Comparison of ENCODE assay signal across 9 cellular contexts in the genomic region with DNA sequence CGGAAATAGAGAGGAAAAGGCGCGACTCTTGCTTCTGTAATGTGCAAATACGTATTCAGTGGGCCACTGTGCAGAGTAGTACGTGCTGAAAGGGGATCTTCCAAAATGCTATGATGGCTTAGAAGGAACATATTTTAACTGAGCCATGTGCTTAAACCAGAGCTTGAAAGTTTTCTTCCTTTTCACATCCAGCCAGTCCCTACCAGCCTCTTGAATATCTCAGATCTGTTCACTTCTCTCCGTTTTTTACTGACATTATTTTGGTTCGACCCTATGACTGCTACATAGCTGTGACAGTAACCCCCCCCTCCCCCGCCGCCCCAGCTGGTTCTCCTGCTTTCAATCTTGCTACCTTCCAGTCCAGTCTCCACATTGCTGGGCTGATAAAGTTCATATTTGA. TPM values are rescaled to one million over a fixed set of nuclear protein-coding genes. Genes with fewer than 3 reads are reported as not detected.
DNase-seq lines count a peak whose midpoint lies in the region; ATAC-seq and TF ChIP-seq lines count a peak whose summit lies in the region.
"Had no signal": no experiment of that assay in that cellular context is flagged by ENCODE, and none has a peak within 500 bp of the region (broad histone marks: within the 10 kb centered on the region; RNA-seq: fewer than 3 reads in every experiment).

No MANE protein-coding gene starts in this region.

- no peak for TF ChIP-seq CTCF in testis (IDR thresholded peaks at IDR 0.05)

- H3K9me3 Mint-ChIP-seq in activated naive CD4-positive, alpha-beta T cell treated with anti-CD3 and anti-CD28 coated beads, Interleukin-2, amount 10 ng/mL, durations not matched to agents 7 days and 5 days, result no peaks in the 10 kb centered on the region
- H3K9me3 Mint-ChIP-seq in activated CD8-positive, alpha-beta T cell treated with anti-CD3 and anti-CD28 coated beads, Interleukin-2, amount 10 ng/mL, durations not matched to agents 7 days and 5 days (ENCODE audit: insufficient read depth), result no peaks in the 10 kb centered on the region

- CTCF ChIA-PET in activated naive CD4-positive, alpha-beta T cell treated with anti-CD3 and anti-CD28 coated beads, Interleukin-2, amount 10 ng/mL, durations not matched to agents 7 days and 5 days (lab: Charles Lee), result interaction anchor here (0.8 to 4.2 kb wide), 8 partner anchors 35 to 348 kb away, joined by 3 to 33 read pairs (median 4); partner anchors contain the start of gene RAB30
- CTCF ChIA-PET in activated CD8-positive, alpha-beta T cell treated with anti-CD3 and anti-CD28 coated beads, Interleukin-2, amount 10 ng/mL, durations not matched to agents 7 days and 5 days (lab: Charles Lee), result interaction anchor here (0.6 to 8.7 kb wide), 18 partner anchors 9 to 391 kb away, joined by 3 to 123 read pairs (median 6); partner anchors contain the start of genes ANKRD42, CCDC90B, PCF11 and RAB30

- H3K9ac ChIP-seq in iPS-18a (ENCODE audit: low read length), result peak overlapping the region; percentile 86

- WGBS in testis, 2 donors, result 3% methylated on average over 9 of the region's 9 CpGs

- H3K36me3 Mint-ChIP-seq in activated naive CD4-positive, alpha-beta T cell treated with anti-CD3 and anti-CD28 coated beads, Interleukin-2, amount 10 ng/mL, durations not matched to agents 7 days and 5 days, result peaks cover 2% of the 10 kb centered on the region
- no peaks in the 10 kb centered on the region for H3K36me3 Mint-ChIP-seq in activated CD8-positive, alpha-beta T cell treated with anti-CD3 and anti-CD28 coated beads, Interleukin-2, amount 10 ng/mL, durations not matched to agents 7 days and 5 days (ENCODE audit: low read depth)

- peak overlapping the region; percentile 96 for H3K27ac Mint-ChIP-seq in activated naive CD4-positive, alpha-beta T cell treated with anti-CD3 and anti-CD28 coated beads, Interleukin-2, amount 10 ng/mL, durations not matched to agents 7 days and 5 days
- H3K27ac Mint-ChIP-seq in activated CD8-positive, alpha-beta T cell treated with anti-CD3 and anti-CD28 coated beads, Interleukin-2, amount 10 ng/mL, durations not matched to agents 7 days and 5 days, result peak overlapping the region; percentile 99

- H3K27ac ChIP-seq in iPS-18a (ENCODE audit: low read length), result peak overlapping the region; percentile 63
- no peak overlapping the region for H3K27ac ChIP-seq in testis

- H3K9me3 ChIP-seq in iPS-18a (ENCODE audit: control insufficient read depth, low read depth, low read length) (no peaks in the 10 kb centered on the region), testis (no peaks in the 10 kb centered on the region)

- POLR2A ChIA-PET in activated CD8-positive, alpha-beta T cell treated with anti-CD3 and anti-CD28 coated beads, Interleukin-2, amount 10 ng/mL, durations not matched to agents 7 days and 5 days (lab: Charles Lee), result interaction anchor here (0.6 to 3.9 kb wide), 17 partner anchors 12 to 383 kb away, joined by 3 to 71 read pairs (median 6); partner anchors contain the start of genes ANKRD42, CCDC90B, PCF11 and RAB30

- intact Hi-C loops in testis (cut with DNase I; ENCODE audit: low total_unique reads), result loop anchor here (10.0 kb wide), 2 partner anchors 173 to 293 kb away; partner anchors contain the start of genes ANKRD42 and RAB30

- no peak for DNase-seq in activated naive CD4-positive, alpha-beta T cell treated with anti-CD3 and anti-CD28 coated beads, Interleukin-2, amount 10 ng/mL, durations not matched to agents 7 days and 5 days
- no peak for DNase-seq in activated naive CD4-positive, alpha-beta T cell (lab: John Stamatoyannopoulos, UW)
- DNase-seq in activated CD8-positive, alpha-beta T cell treated with anti-CD3 and anti-CD28 coated beads, Interleukin-2, amount 10 ng/mL, durations not matched to agents 7 days and 5 days, result no peak
- DNase-seq in testis, result no peak
- no peak for DNase-seq in stimulated activated naive CD4-positive, alpha-beta T cell treated with Interleukin-2 at 50 U/mL for 16 hours (lab: John Stamatoyannopoulos, UW)
- no peak for DNase-seq in NCI-H226
- no peak for DNase-seq in NCI-H1436 treated with DMSO at 0.1 percent for 48 hours (lab: John Stamatoyannopoulos, UW)

- no peaks in the 10 kb centered on the region for H3K27me3 Mint-ChIP-seq in activated naive CD4-positive, alpha-beta T cell treated with anti-CD3 and anti-CD28 coated beads, Interleukin-2, amount 10 ng/mL, durations not matched to agents 7 days and 5 days
- H3K27me3 Mint-ChIP-seq in activated CD8-positive, alpha-beta T cell treated with anti-CD3 and anti-CD28 coated beads, Interleukin-2, amount 10 ng/mL, durations not matched to agents 7 days and 5 days (ENCODE audit: low read depth), result no peaks in the 10 kb centered on the region

- no peak for TF ChIP-seq POLR2A in testis (IDR thresholded peaks at IDR 0.05)

- H3K27me3 ChIP-seq in iPS-18a (ENCODE audit: control insufficient read depth, insufficient read depth, low read length) (no peaks in the 10 kb centered on the region), testis (no peaks in the 10 kb centered on the region)

- ATAC-seq in activated CD8-positive, alpha-beta T cell treated with anti-CD3 and anti-CD28 coated beads, Interleukin-2, amount 10 ng/mL, durations not matched to agents 7 days and 5 days, result no peak

- H3K36me3 ChIP-seq in iPS-18a (ENCODE audit: control insufficient read depth, low read depth, low read length) (no peaks in the 10 kb centered on the region), testis (ENCODE audit: low read depth, missing control alignments) (no peaks in the 10 kb centered on the region)

- peaks cover 15% of the 10 kb centered on the region for H3K4me1 ChIP-seq in iPS-18a (ENCODE audit: control insufficient read depth, low read depth, low read length)
- H3K4me1 ChIP-seq in testis, result peaks cover 9% of the 10 kb centered on the region

- H3K4me3 ChIP-seq in iPS-18a (ENCODE audit: low read length) (peak overlapping the region; percentile 92), testis (peak overlapping the region; percentile 78 to 90)
- H3K4me3 ChIP-seq: lung had no signal

- peaks cover 55% of the 10 kb centered on the region for H3K4me1 Mint-ChIP-seq in activated naive CD4-positive, alpha-beta T cell treated with anti-CD3 and anti-CD28 coated beads, Interleukin-2, amount 10 ng/mL, durations not matched to agents 7 days and 5 days
- H3K4me1 Mint-ChIP-seq in activated CD8-positive, alpha-beta T cell treated with anti-CD3 and anti-CD28 coated beads, Interleukin-2, amount 10 ng/mL, durations not matched to agents 7 days and 5 days (ENCODE audit: low read depth), result peaks cover 51% of the 10 kb centered on the region

- H3K4me3 Mint-ChIP-seq in activated naive CD4-positive, alpha-beta T cell treated with anti-CD3 and anti-CD28 coated beads, Interleukin-2, amount 10 ng/mL, durations not matched to agents 7 days and 5 days, result peak overlapping the region; percentile 90
- peak overlapping the region; percentile 97 for H3K4me3 Mint-ChIP-seq in activated CD8-positive, alpha-beta T cell treated with anti-CD3 and anti-CD28 coated beads, Interleukin-2, amount 10 ng/mL, durations not matched to agents 7 days and 5 days

RNA-seq across cellular contexts. Expression of gene DDIAS, which starts 0.6 kb away (rescaled TPM):
- 10 to 100 TPM; 16.8 to 18.6 TPM for total RNA-seq in activated CD8-positive, alpha-beta T cell treated with anti-CD3 and anti-CD28 coated beads, Interleukin-2, amount 10 ng/mL, durations not matched to agents 7 days and 5 days
- total RNA-seq in testis, result 10 to 100 TPM; 11.8 to 13.4 TPM
- polyA plus RNA-seq in testis (ENCODE audit: insufficient read depth, low read depth, low replicate concordance), result 14.6 TPM

RNA-seq across cellular contexts. Expression of gene PRCP, which starts 1.9 kb away (rescaled TPM):
- 10 to 100 TPM; 17.2 to 18.2 TPM for total RNA-seq in activated CD8-positive, alpha-beta T cell treated with anti-CD3 and anti-CD28 coated beads, Interleukin-2, amount 10 ng/mL, durations not matched to agents 7 days and 5 days
- 10 to 100 TPM; 41.3 to 46.9 TPM for total RNA-seq in testis
- polyA plus RNA-seq in testis (ENCODE audit: insufficient read depth, low read depth, low replicate concordance), result 118 TPM
